In genomic region chr6:131060311-131060710, GRCh38 we compare ENCODE assay signal across 13 cellular contexts.
A peak's percentile ranks its signal among the peaks of the same experiment; 100 is the strongest.
DNase-seq lines count a peak whose midpoint lies in the region; ATAC-seq and TF ChIP-seq lines count a peak whose summit lies in the region.
"Had no signal": no experiment of that assay in that cellular context is flagged by ENCODE, and none has a peak within 500 bp of the region (broad histone marks: within the 10 kb centered on the region; RNA-seq: fewer than 3 reads in every experiment).

No MANE protein-coding gene starts in this region.

- H3K36me3 Mint-ChIP-seq in nephron progenitor cell (ENCODE audit: low read depth) = peaks cover 41% of the 10 kb centered on the region

- ATAC-seq in HG02885 (IDR thresholded peaks at IDR 0.05; ENCODE audit: poor library complexity, unreplicated experiment) = peak; percentile 27
- ATAC-seq: activated CD8-positive, alpha-beta T cell treated with anti-CD3 and anti-CD28 coated beads, Interleukin-2, amount 10 ng/mL, durations not matched to agents 7 days and 5 days; esophagus mucosa; left lobe of liver had no signal

- H3K9me3 Mint-ChIP-seq in nephron progenitor cell = peaks cover 41% of the 10 kb centered on the region

- TF ChIP-seq CTCF in nephron progenitor cell (IDR thresholded peaks at IDR 0.05) = no peak

- H3K4me1 ChIP-seq in BLaER1 treated with 17β-estradiol and CSF1 and Interleukin-3, amounts not matched to agents 10 nM and 100 nM = peaks cover 24 to 37% (median 32%) of the 10 kb centered on the region in 10 experiments

- H3K4me2 ChIP-seq in BLaER1 treated with 17β-estradiol and CSF1 and Interleukin-3, amounts not matched to agents 10 nM and 100 nM = peak overlapping the region; percentile 84 to 93 (median 90); a peak in 21 of 22 replicates

- peaks cover 7% of the 10 kb centered on the region for H3K27me3 Mint-ChIP-seq in nephron progenitor cell (ENCODE audit: low read depth, poor library complexity)

- peak overlapping the region; percentile 92 for H3K4me3 Mint-ChIP-seq in nephron progenitor cell
- H3K4me3 Mint-ChIP-seq: activated CD8-positive, alpha-beta T cell treated with anti-CD3 and anti-CD28 coated beads, Interleukin-2, amount 10 ng/mL, durations not matched to agents 7 days and 5 days had no signal

- peak; percentile 10 for DNase-seq in cerebellar cortex (ENCODE audit: low spot score)
- no peak for DNase-seq in nephron progenitor cell
- DNase-seq in NCI-H1105 treated with DMSO at 0.1 percent for 48 hours (lab: John Stamatoyannopoulos, UW) = no peak
- no peak for DNase-seq in NCI-H69 (lab: John Stamatoyannopoulos, UW)
- no peak for DNase-seq in NCI-H748 (lab: John Stamatoyannopoulos, UW; ENCODE audit: unreplicated experiment)
- no peak for DNase-seq in activated CD4-positive, alpha-beta T cell treated with anti-CD3 and anti-CD28 coated beads for 48 hours
- DNase-seq: activated CD8-positive, alpha-beta T cell treated with anti-CD3 and anti-CD28 coated beads, Interleukin-2, amount 10 ng/mL, durations not matched to agents 7 days and 5 days; KG1; SIG-M5 had no signal

- H3K27ac ChIP-seq in BLaER1 treated with 17β-estradiol and CSF1 and Interleukin-3, amounts not matched to agents 10 nM and 100 nM = peak overlapping the region in 3 of 11 experiments; percentile 3 to 91 (median 31); a peak in 2 of 22 replicates

- peaks cover 0 to 29% (median 8%) of the 10 kb centered on the region in 11 experiments; a peak in 11 of 22 replicates for H4K20me1 ChIP-seq in BLaER1 treated with 17β-estradiol and CSF1 and Interleukin-3, amounts not matched to agents 10 nM and 100 nM

- peaks cover 28% of the 10 kb centered on the region for H3K4me1 Mint-ChIP-seq in nephron progenitor cell

- H3K4me3 ChIP-seq in BLaER1 treated with 17β-estradiol and CSF1 and Interleukin-3, amounts not matched to agents 10 nM and 100 nM = peak overlapping the region in 2 of 10 experiments; percentile 91 to 95; a peak in 3 of 20 replicates

- H3K36me3 ChIP-seq in BLaER1 treated with 17β-estradiol and CSF1 and Interleukin-3, amounts not matched to agents 10 nM and 100 nM = peaks cover 6 to 29% (median 24%) of the 10 kb centered on the region in 11 experiments; a peak in 19 of 22 replicates

- peaks cover 24 to 45% (median 42%) of the 10 kb centered on the region in 11 experiments for H3K9me3 ChIP-seq in BLaER1 treated with 17β-estradiol and CSF1 and Interleukin-3, amounts not matched to agents 10 nM and 100 nM (replicated peaks in 1 of 11)

- H3K9ac ChIP-seq in BLaER1 treated with 17β-estradiol and CSF1 and Interleukin-3, amounts not matched to agents 10 nM and 100 nM = peak overlapping the region in 1 of 11 experiments; percentile 93; a peak in 3 of 22 replicates

- H3K27ac Mint-ChIP-seq in nephron progenitor cell = no peak overlapping the region
- H3K27ac Mint-ChIP-seq: activated CD8-positive, alpha-beta T cell treated with anti-CD3 and anti-CD28 coated beads, Interleukin-2, amount 10 ng/mL, durations not matched to agents 7 days and 5 days had no signal

- no peaks in the 10 kb centered on the region for H3K27me3 ChIP-seq in BLaER1 treated with 17β-estradiol and CSF1 and Interleukin-3, amounts not matched to agents 10 nM and 100 nM
